ENCODE assay signal across 1 cellular context in the genomic region with DNA sequence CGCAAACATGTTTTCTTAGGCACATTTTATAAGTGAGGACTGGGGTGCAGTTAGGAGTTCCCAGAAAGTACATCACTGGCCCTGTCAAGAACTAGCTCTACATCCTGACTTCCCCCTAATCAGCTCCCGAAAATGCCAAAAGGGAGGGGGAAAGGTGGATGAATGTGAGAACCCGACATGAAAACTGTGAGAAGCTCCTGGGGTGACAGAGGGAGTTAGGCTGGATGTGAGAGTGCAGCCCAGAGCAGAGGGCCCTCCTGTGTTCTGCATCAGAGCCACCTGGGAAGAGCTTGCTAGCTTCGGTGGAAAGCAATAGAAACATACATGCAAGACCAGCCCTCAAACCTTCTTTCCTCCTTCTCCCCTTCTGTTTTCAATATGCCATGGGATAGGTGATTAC.
TF ChIP-seq lines count a peak whose summit lies in the region.

No MANE protein-coding gene starts in this region.

TF ChIP-seq in GM23338, 12 proteins besides CTCF, POLR2A, EP300 and RAD21 (continued from another document):
- TF ChIP-seq ZNF462 (CRISPR knock-in tag; IDR thresholded peaks at IDR 0.05) (no peak), POLR2AphosphoS5 (IDR thresholded peaks at IDR 0.05; ENCODE audit: low read depth) (no peak), STAT1 (IDR thresholded peaks at IDR 0.05; ENCODE audit: unreplicated experiment) (no peak)
